8 cellular contexts compared by ENCODE assay signal in the genomic region with DNA sequence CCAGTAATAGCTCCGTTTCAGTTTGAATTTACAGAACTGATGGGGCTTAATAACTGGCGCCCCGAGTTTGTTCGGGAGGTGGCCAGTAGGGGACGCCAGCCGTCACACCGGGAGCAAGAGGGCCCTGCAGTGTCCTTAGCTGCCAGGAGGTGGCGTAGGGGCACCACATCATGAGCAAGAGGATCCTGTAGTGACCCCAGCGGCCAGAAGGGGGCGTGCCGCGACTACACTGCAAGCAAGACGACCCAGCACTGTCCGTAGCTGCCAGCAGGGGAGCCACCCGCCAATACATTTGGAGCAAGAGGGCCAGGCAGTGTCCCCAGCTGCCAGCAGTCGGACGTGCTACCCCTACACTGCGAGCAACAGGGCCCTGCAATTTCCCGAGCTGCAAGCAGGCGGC.
DNase-seq lines count a peak whose midpoint lies in the region; ATAC-seq and TF ChIP-seq lines count a peak whose summit lies in the region.

No MANE protein-coding gene starts in this region.

- H3K9me3 ChIP-seq in HCT116 (ENCODE audit: control insufficient read depth in 1 of 2, insufficient read depth in 1 of 2, low read depth in 1 of 2, low read length in 2 of 2) = peaks cover 0 to 7% of the 10 kb centered on the region in 2 experiments; a peak in 1 of 4 replicates
- H3K9me3 ChIP-seq in neural cell (ENCODE audit: low read length) = no peaks in the 10 kb centered on the region

- ATAC-seq in HCT116 = peak; percentile 83
- peak; percentile 90 for ATAC-seq in activated CD4-positive, alpha-beta T cell treated with anti-CD3 and anti-CD28 coated beads for 36 hours

- no peaks in the 10 kb centered on the region for H3K79me2 ChIP-seq in HCT116 (ENCODE audit: insufficient read depth, low read length)
- no peaks in the 10 kb centered on the region for H3K79me2 ChIP-seq in neural cell (replicated peaks; ENCODE audit: insufficient read depth, low read length)

- POLR2A ChIA-PET in HCT116 (lab: Charles Lee) = no interaction called here
- POLR2A ChIA-PET in activated CD4-positive, alpha-beta T cell treated with anti-CD3 and anti-CD28 coated beads for 36 hours (lab: Charles Lee) = no interaction called here

- no peak overlapping the region for H3K27ac Mint-ChIP-seq in activated CD4-positive, alpha-beta T cell treated with anti-CD3 and anti-CD28 coated beads for 36 hours

- H3K4me1 Mint-ChIP-seq in activated CD4-positive, alpha-beta T cell treated with anti-CD3 and anti-CD28 coated beads for 36 hours = no peaks in the 10 kb centered on the region

- TF ChIP-seq EP300 in neural cell (conservative IDR thresholded peaks at IDR 0.05; ENCODE audit: poor library complexity, severe bottlenecking) = no peak

- BruUV-seq in HCT116 (replicated peaks; lab: Mats Ljungman, UMichigan) = no TSS peak

- no peaks in the 10 kb centered on the region for H3K36me3 ChIP-seq in HCT116 (ENCODE audit: control insufficient read depth in 1 of 2, insufficient read depth in 2 of 2, low read length in 2 of 2)
- H3K36me3 ChIP-seq in neural cell (ENCODE audit: insufficient read depth, low read length) = no peaks in the 10 kb centered on the region

- H3K4me3 ChIP-seq in HCT116 (replicated peaks in 1 of 2; ENCODE audit: low read depth in 1 of 2, low read length in 2 of 2) (no peak overlapping the region), neural cell (ENCODE audit: low read length) (no peak overlapping the region)

- no peak overlapping the region for H3K4me3 Mint-ChIP-seq in activated CD4-positive, alpha-beta T cell treated with anti-CD3 and anti-CD28 coated beads for 36 hours

- H3K4me2 ChIP-seq in HCT116 (ENCODE audit: low read length) = no peak overlapping the region
- H3K4me2 ChIP-seq in neural cell (ENCODE audit: low read length) = no peak overlapping the region

- H4K20me1 ChIP-seq in HCT116 (ENCODE audit: insufficient read depth) (no peaks in the 10 kb centered on the region), neural cell (ENCODE audit: insufficient read depth) (no peaks in the 10 kb centered on the region)

- no peak overlapping the region for H3K9ac ChIP-seq in HCT116 (ENCODE audit: low read length)
- no peak overlapping the region for H3K9ac ChIP-seq in neural cell (ENCODE audit: low read length)

- H3K36me3 Mint-ChIP-seq in activated CD4-positive, alpha-beta T cell treated with anti-CD3 and anti-CD28 coated beads for 36 hours (ENCODE audit: low read depth) = no peaks in the 10 kb centered on the region

- no peak overlapping the region for H2AFZ ChIP-seq in HCT116 (ENCODE audit: low read depth, low read length, poor library complexity, severe bottlenecking)
- no peak overlapping the region for H2AFZ ChIP-seq in neural cell (ENCODE audit: low read depth, low read length)

- CTCF ChIA-PET in HCT116 (lab: Charles Lee) = no interaction called here
- CTCF ChIA-PET in activated CD4-positive, alpha-beta T cell treated with anti-CD3 and anti-CD28 coated beads for 36 hours (lab: Charles Lee) = interaction anchor here (0.6 to 0.8 kb wide), 3 partner anchors 9 to 1048 kb away, joined by 3 to 4 read pairs (median 3); no protein-coding TSS in a partner anchor

- no peaks in the 10 kb centered on the region for H3K4me1 ChIP-seq in HCT116 (ENCODE audit: control insufficient read depth in 1 of 2, insufficient read depth in 2 of 2, low read length in 2 of 2)

- H3K9me2 ChIP-seq in HCT116 (ENCODE audit: insufficient read depth) = no peaks in the 10 kb centered on the region
- H3K9me2 ChIP-seq in neural cell (ENCODE audit: insufficient read depth, low read length) = no peaks in the 10 kb centered on the region

- RAD21 ChIA-PET in HCT116 (lab: Charles Lee; ENCODE audit: low non-redundant PET in 1 of 2, low total read pairs in 2 of 2, uncharacterized antibody in 2 of 2, unreplicated experiment in 2 of 2) = interaction anchor here in 1 of 2 experiments (0.7 kb wide), 1 partner anchor 199 kb away, joined by 3 read pairs; no protein-coding TSS in a partner anchor

- no peaks in the 10 kb centered on the region for H3K9me3 Mint-ChIP-seq in activated CD4-positive, alpha-beta T cell treated with anti-CD3 and anti-CD28 coated beads for 36 hours (ENCODE audit: low read depth)

- TF ChIP-seq RAD21 in HCT116 (IDR thresholded peaks at IDR 0.05; ENCODE audit: low read depth) = peak; percentile 27
- no peak for TF ChIP-seq RAD21 in neural cell (conservative IDR thresholded peaks at IDR 0.05)

- no peak for TF ChIP-seq POLR2A in HCT116 (IDR thresholded peaks at IDR 0.05; ENCODE audit: borderline replicate concordance, extremely low read depth, insufficient read depth, insufficient read length)

- H3K27me3 Mint-ChIP-seq in activated CD4-positive, alpha-beta T cell treated with anti-CD3 and anti-CD28 coated beads for 36 hours = peaks cover 8% of the 10 kb centered on the region

- TF ChIP-seq CTCF in HCT116 (IDR thresholded peaks at IDR 0.05 in 2 of 3, conservative IDR thresholded peaks at IDR 0.05 in 1 of 3; ENCODE audit: borderline replicate concordance in 1 of 3, insufficient read depth in 1 of 3, low read depth in 2 of 3, low read length in 2 of 3) (peak; percentile 84 to 99 (median 88)), neural cell (IDR thresholded peaks at IDR 0.05; ENCODE audit: poor library complexity, severe bottlenecking) (peak; percentile 42)

- H3F3A ChIP-seq in neural cell (ENCODE audit: insufficient read depth, low read length, poor library complexity, severe bottlenecking) = no peaks in the 10 kb centered on the region

- H3K27me3 ChIP-seq in HCT116 (ENCODE audit: insufficient read depth, low read length) (no peaks in the 10 kb centered on the region), neural cell (ENCODE audit: insufficient read depth, low read depth, low read length) (no peaks in the 10 kb centered on the region)

- DNase-seq in HCT116 (ENCODE audit: low read depth, low spot score) = peak; percentile 71
- peak; percentile 90 for DNase-seq in activated CD4-positive, alpha-beta T cell treated with anti-CD3 and anti-CD28 coated beads for 36 hours
- peak; percentile 70 for DNase-seq in ecto neural progenitor cell (ENCODE audit: low spot score)
- DNase-seq in cerebellum (ENCODE audit: low spot score) = no peak
- DNase-seq in AG08396 (ENCODE audit: low spot score) = no peak
- no peak for DNase-seq in AML-193 (lab: John Stamatoyannopoulos, UW)
- DNase-seq in GM03348 (ENCODE audit: low spot score) = no peak

- H3K27ac ChIP-seq in HCT116 (ENCODE audit: low read depth, low read length) (no peak overlapping the region), neural cell (ENCODE audit: low read length) (no peak overlapping the region)

- intact Hi-C loops in HCT116 (cut with micrococcal nuclease) = no loop called here
- intact Hi-C loops in activated CD4-positive, alpha-beta T cell treated with anti-CD3 and anti-CD28 coated beads for 36 hours (cut with DNase I, micrococcal nuclease) = no loop called here

TF ChIP-seq in HCT116, 20 proteins besides CTCF, POLR2A, EP300 and RAD21 (continues in another document):
- TF ChIP-seq FOSL1 (IDR thresholded peaks at IDR 0.05; ENCODE audit: low read depth) (no peak), ZNF274 (IDR thresholded peaks at IDR 0.05; ENCODE audit: low read depth, low read length) (no peak)

TF ChIP-seq in neural cell, 6 proteins besides CTCF, POLR2A, EP300 and RAD21:
- TF ChIP-seq MXI1 (conservative IDR thresholded peaks at IDR 0.05; ENCODE audit: poor library complexity, severe bottlenecking) (no peak), EZH2 (IDR thresholded peaks at IDR 0.05; ENCODE audit: borderline replicate concordance, insufficient read depth, low read length, poor library complexity, severe bottlenecking) (no peak), POLR2AphosphoS5 (IDR thresholded peaks at IDR 0.05) (no peak), TAF1 (IDR thresholded peaks at IDR 0.05; ENCODE audit: low read depth) (no peak), REST (IDR thresholded peaks at IDR 0.05; ENCODE audit: borderline replicate concordance) (no peak), SMC3 (conservative IDR thresholded peaks at IDR 0.05; ENCODE audit: poor library complexity) (no peak)

Comparison
In these comparisons a context has a peak if more than half of its experiments do, and no peak if none do; other contexts are left out.
1. DNase-seq: peak in HCT116 (single experiment), activated CD4-positive, alpha-beta T cell treated with anti-CD3 and anti-CD28 coated beads for 36 hours (single experiment) and ecto neural progenitor cell (single experiment); none in cerebellum (single experiment), AG08396 (single experiment), AML-193 (0 of 2) and GM03348 (single experiment).